ENCODE assay signal across 9 cellular contexts in the genomic region with DNA sequence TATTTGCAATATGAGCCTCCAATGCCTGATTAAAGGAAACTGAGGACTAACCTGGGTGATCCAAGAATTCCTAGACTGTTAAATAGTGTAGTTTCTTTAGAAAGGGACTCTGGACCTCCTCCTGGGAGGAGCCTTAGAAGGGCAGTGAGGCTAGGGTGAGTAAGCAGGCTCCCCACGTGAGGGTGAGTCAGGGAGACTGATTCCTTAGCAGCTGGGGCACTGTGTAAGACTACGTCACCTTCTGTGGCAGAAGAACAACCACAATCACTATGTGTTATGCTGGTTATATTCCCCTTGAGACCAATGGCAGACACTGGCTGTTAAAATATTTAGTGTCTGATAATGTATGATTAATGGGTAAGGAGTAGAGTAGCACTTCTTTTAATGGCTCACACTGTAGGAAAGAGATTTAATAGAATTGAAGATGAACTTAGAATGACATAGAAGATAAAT. TPM values are rescaled to one million over a fixed set of nuclear protein-coding genes. Genes with fewer than 3 reads are reported as not detected.
DNase-seq lines count a peak whose midpoint lies in the region; ATAC-seq, FAIRE-seq and TF ChIP-seq lines count a peak whose summit lies in the region.
"Had no signal": no experiment of that assay in that cellular context is flagged by ENCODE, and none has a peak within 500 bp of the region (broad histone marks: within the 10 kb centered on the region; RNA-seq: fewer than 3 reads in every experiment).

No MANE protein-coding gene starts in this region.

- H2AFZ ChIP-seq in PC-3 (ENCODE audit: low read length), result no peak overlapping the region

- H3K4me1 ChIP-seq in PC-3 (ENCODE audit: insufficient read depth, low read length), result peaks cover 38% of the 10 kb centered on the region

- no peaks in the 10 kb centered on the region for H3K9me3 ChIP-seq in PC-3 (ENCODE audit: low read length)

- H3F3A ChIP-seq in PC-3 (ENCODE audit: low read length, unreplicated experiment), result no peaks in the 10 kb centered on the region

- no peaks in the 10 kb centered on the region for H3K27me3 ChIP-seq in PC-3 (ENCODE audit: low read length)
- no peaks in the 10 kb centered on the region for H3K27me3 ChIP-seq in bronchial epithelial cell (ENCODE audit: control insufficient read depth, insufficient read depth, low read length)
- H3K27me3 ChIP-seq: cardiac muscle cell had no signal

- H3K4me3 ChIP-seq in PC-3 (ENCODE audit: low read length) (no peak overlapping the region), bronchial epithelial cell (ENCODE audit: low read depth, low read length) (no peak overlapping the region)
- H3K4me3 ChIP-seq: cardiac muscle cell had no signal

- FAIRE-seq in bronchial epithelial cell (lab: Jason Lieb, UNC) (no peak), frontal cortex (lab: Jason Lieb, UNC) (no peak)

- no peaks in the 10 kb centered on the region for H3K79me2 ChIP-seq in PC-3 (ENCODE audit: low read length)

- no peaks in the 10 kb centered on the region for H3K9me2 ChIP-seq in PC-3 (replicated peaks; ENCODE audit: low read length)

- H3K36me3 ChIP-seq in PC-3 (ENCODE audit: low read depth, low read length) (no peaks in the 10 kb centered on the region), bronchial epithelial cell (ENCODE audit: control insufficient read depth, insufficient read depth, low read length) (no peaks in the 10 kb centered on the region)
- H3K36me3 ChIP-seq: cardiac muscle cell had no signal

- H3K27ac ChIP-seq in PC-3 (ENCODE audit: low read length), result peak overlapping the region; percentile 74
- H3K27ac ChIP-seq: cardiac muscle cell had no signal

- intact Hi-C loops in PC-3 (cut with micrococcal nuclease), result no loop called here

- BruUV-seq in PC-3 (replicated peaks; lab: Mats Ljungman, UMichigan), result no TSS peak

- ATAC-seq in HG02884 (IDR thresholded peaks at IDR 0.05; ENCODE audit: unreplicated experiment) (peak; percentile 82), PC-3 (peak; percentile 98)

- H3K9ac ChIP-seq in PC-3 (ENCODE audit: low read length), result peak overlapping the region; percentile 38

- POLR2A ChIA-PET in PC-3 (lab: Charles Lee; ENCODE audit: unreplicated experiment), result no interaction called here

- peak; percentile 65 for DNase-seq in activated naive CD4-positive, alpha-beta T cell treated with Interleukin-2 at 50 U/mL for 16 hours
- no peak for DNase-seq in activated naive CD4-positive, alpha-beta T cell (lab: John Stamatoyannopoulos, UW)
- peak; percentile 98 for DNase-seq in PC-3
- peak; percentile 99 for DNase-seq in bronchial epithelial cell (ENCODE audit: low read depth)
- DNase-seq in occipital lobe (lab: John Stamatoyannopoulos, UW), result peak; percentile 13
- DNase-seq in midbrain (lab: John Stamatoyannopoulos, UW), result no peak
- no peak for DNase-seq in frontal cortex (ENCODE audit: low spot score in 2 of 2)

- no peaks in the 10 kb centered on the region for H4K20me1 ChIP-seq in PC-3 (ENCODE audit: low read length)

- TF ChIP-seq CTCF in PC-3 (conservative IDR thresholded peaks at IDR 0.05; ENCODE audit: low read depth, low read length) (no peak), bronchial epithelial cell (IDR thresholded peaks at IDR 0.05; ENCODE audit: insufficient read depth, low read length, severe bottlenecking) (no peak)

- CTCF ChIA-PET in PC-3 (lab: Charles Lee), result interaction anchor here (0.6 to 1.0 kb wide), 2 partner anchors 9 to 500 kb away, joined by 3 to 5 read pairs; no protein-coding TSS in a partner anchor

- H3K4me2 ChIP-seq in PC-3 (ENCODE audit: low read length), result peak overlapping the region; percentile 66

RNA-seq across cellular contexts. Expression of a gene that starts 53.3 kb away (rescaled TPM):
- total RNA-seq in PC-3 (2014; rRNA removed) (3.5 and 5.2 TPM in 2 replicates), bronchial epithelial cell (not detected in 2 replicates), occipital lobe (65.8 TPM), frontal cortex (51.4 TPM)

RNA-seq across cellular contexts. Expression of a gene that starts 56.9 kb away (rescaled TPM):
- total RNA-seq in PC-3 (2014; rRNA removed) (14.3 and 15.3 TPM in 2 replicates), bronchial epithelial cell (2.9 and 6.3 TPM in 2 replicates), occipital lobe (15.0 TPM), frontal cortex (10.6 TPM)

Comparison
In these comparisons a context has a peak if more than half of its experiments do, and no peak if none do; other contexts are left out.
1. DNase-seq: peak in activated naive CD4-positive, alpha-beta T cell treated with Interleukin-2 at 50 U/mL for 16 hours (single experiment), PC-3 (single experiment), bronchial epithelial cell (single experiment) and occipital lobe (single experiment); none in activated naive CD4-positive, alpha-beta T cell (0 of 4), midbrain (single experiment) and frontal cortex (0 of 2).